ENCODE assay signal across 18 cellular contexts in genomic region chr12:57623811-57624390, GRCh38. TPM values are rescaled to one million over a fixed set of nuclear protein-coding genes. Genes with fewer than 3 reads are reported as not detected.
DNase-seq lines count a peak whose midpoint lies in the region; ATAC-seq and TF ChIP-seq lines count a peak whose summit lies in the region.
"Had no signal": no experiment of that assay in that cellular context is flagged by ENCODE, and none has a peak within 500 bp of the region (broad histone marks: within the 10 kb centered on the region; RNA-seq: fewer than 3 reads in every experiment).

No MANE protein-coding gene starts in this region.

- H3K27ac Mint-ChIP-seq in type B pancreatic cell: no peak overlapping the region

- H3K36me3 ChIP-seq in H7 (replicated peaks; ENCODE audit: control insufficient read depth, insufficient read depth, low read length): no peaks in the 10 kb centered on the region
- H3K36me3 ChIP-seq in SJSA1: peaks cover 32% of the 10 kb centered on the region

- H3K4me3 ChIP-seq in H7 (ENCODE audit: insufficient read depth, low read depth, low read length): no peak overlapping the region
- H3K4me3 ChIP-seq in SJSA1: no peak overlapping the region

- peaks cover 17% of the 10 kb centered on the region for H3K4me1 ChIP-seq in SJSA1 (replicated peaks)

- H3K4me1 Mint-ChIP-seq in type B pancreatic cell (ENCODE audit: unreplicated experiment): peaks cover 13% of the 10 kb centered on the region

- no peaks in the 10 kb centered on the region for H3K9me3 Mint-ChIP-seq in type B pancreatic cell
- H3K9me3 Mint-ChIP-seq: IgD-negative memory B cell had no signal

- no peak overlapping the region for H3K27ac ChIP-seq in SJSA1
- H3K27ac ChIP-seq: RWPE1 had no signal

- peaks cover 11% of the 10 kb centered on the region for H3K9me3 ChIP-seq in SJSA1 (replicated peaks)

- TF ChIP-seq CTCF in type B pancreatic cell (conservative IDR thresholded peaks at IDR 0.05): no peak

- H3K27me3 ChIP-seq in H7 (ENCODE audit: control insufficient read depth, insufficient read depth, low read length): peaks cover 100% of the 10 kb centered on the region
- H3K27me3 ChIP-seq in SJSA1 (replicated peaks): peaks cover 46% of the 10 kb centered on the region

- DNase-seq in H7 (peak; percentile 19), SJSA1 (ENCODE audit: low read depth in 1 of 2, low spot score in 2 of 2) (peak; percentile 80 to 95), left lobe of liver (ENCODE audit: low spot score) (peak; percentile 14), type B pancreatic cell (ENCODE audit: extremely low spot score, unreplicated experiment) (no peak)
- DNase-seq in stimulated activated CD4-positive, alpha-beta T cell treated with anti-CD3 and anti-CD28 coated beads, Interleukin-4, amount 100 ng/mL, for 4 hours: no peak
- DNase-seq in activated CD4-positive, alpha-beta T cell treated with anti-CD3 and anti-CD28 coated beads for 48 hours: no peak
- DNase-seq: Calu3, DND-41, NCI-H1048, NCI-H1417, NCI-H1694, NCI-H2029 treated with DMSO at 0.1 percent for 48 hours, NCI-H2227 treated with DMSO at 0.1 percent for 48 hours, NCI-H526 treated with DMSO at 0.1 percent for 48 hours, SHP77 had no signal

- peaks cover 7% of the 10 kb centered on the region for H3K36me3 Mint-ChIP-seq in type B pancreatic cell
- H3K36me3 Mint-ChIP-seq: IgD-negative memory B cell had no signal

- peak overlapping the region; percentile 7 for H3K4me3 Mint-ChIP-seq in type B pancreatic cell
- H3K4me3 Mint-ChIP-seq: IgD-negative memory B cell had no signal

- peaks cover 96% of the 10 kb centered on the region for H3K27me3 Mint-ChIP-seq in type B pancreatic cell

- ATAC-seq in left lobe of liver: no peak
- no peak for ATAC-seq in HG02885 (IDR thresholded peaks at IDR 0.05; ENCODE audit: poor library complexity, unreplicated experiment)

RNA-seq across cellular contexts. Expression of gene B4GALNT1, which starts 9.1 kb away (rescaled TPM):
- 0.59 and 0.70 TPM in 2 replicates for total RNA-seq in H7 (2014; rRNA removed; shearing (Covaris generic))
- 841 and 950 TPM in 2 replicates for total RNA-seq in SJSA1 (2014; rRNA removed; shearing (Covaris generic))
- total RNA-seq in left lobe of liver: 0.60 TPM
- 0.64 and 5.9 TPM in 2 replicates for total RNA-seq in type B pancreatic cell (ENCODE audit: low replicate concordance)

RNA-seq across cellular contexts. Expression of gene ARHGEF25, which starts 12.7 kb away (rescaled TPM):
- total RNA-seq in H7 (2014; rRNA removed; shearing (Covaris generic)): 8.7 and 19.8 TPM in 2 replicates
- 107 and 145 TPM in 2 replicates for total RNA-seq in SJSA1 (2014; rRNA removed; shearing (Covaris generic))
- total RNA-seq in left lobe of liver (1.5 TPM), type B pancreatic cell (ENCODE audit: low replicate concordance) (4.7 and 34.6 TPM in 2 replicates)

RNA-seq across cellular contexts. Expression of gene DTX3, which starts 19.3 kb away (rescaled TPM):
- total RNA-seq in H7 (2014; rRNA removed; shearing (Covaris generic)): 42.9 and 52.9 TPM in 2 replicates
- total RNA-seq in SJSA1 (2014; rRNA removed; shearing (Covaris generic)): 187 and 286 TPM in 2 replicates
- total RNA-seq in left lobe of liver (2.2 TPM), type B pancreatic cell (ENCODE audit: low replicate concordance) (21.5 and 65.5 TPM in 2 replicates)

RNA-seq across cellular contexts. Expression of gene PIP4K2C, which starts 32.9 kb away (rescaled TPM):
- total RNA-seq in H7 (2014; rRNA removed; shearing (Covaris generic)): 26.0 and 26.3 TPM in 2 replicates
- total RNA-seq in SJSA1 (2014; rRNA removed; shearing (Covaris generic)): 544 and 654 TPM in 2 replicates
- total RNA-seq in left lobe of liver: 11.8 TPM
- 27.6 and 35.6 TPM in 2 replicates for total RNA-seq in type B pancreatic cell (ENCODE audit: low replicate concordance)

Comparison
In these comparisons a context has a peak if more than half of its experiments do, and no peak if none do; other contexts are left out.
1. DNase-seq: peak in H7 (single experiment), SJSA1 (2 of 2) and left lobe of liver (single experiment); none in type B pancreatic cell (single experiment), stimulated activated CD4-positive, alpha-beta T cell treated with anti-CD3 and anti-CD28 coated beads, Interleukin-4, amount 100 ng/mL, for 4 hours (0 of 2) and activated CD4-positive, alpha-beta T cell treated with anti-CD3 and anti-CD28 coated beads for 48 hours (single experiment).
2. RNA of gene B4GALNT1, which starts 9.1 kb away (total RNA-seq): 841 to 950 TPM in SJSA1; 0.64 to 5.9 TPM in type B pancreatic cell, 0.60 TPM in left lobe of liver (single experiment) and 0.59 to 0.70 TPM in H7; every median in the first group is over 100 times any median in the second.